In the genomic region with DNA sequence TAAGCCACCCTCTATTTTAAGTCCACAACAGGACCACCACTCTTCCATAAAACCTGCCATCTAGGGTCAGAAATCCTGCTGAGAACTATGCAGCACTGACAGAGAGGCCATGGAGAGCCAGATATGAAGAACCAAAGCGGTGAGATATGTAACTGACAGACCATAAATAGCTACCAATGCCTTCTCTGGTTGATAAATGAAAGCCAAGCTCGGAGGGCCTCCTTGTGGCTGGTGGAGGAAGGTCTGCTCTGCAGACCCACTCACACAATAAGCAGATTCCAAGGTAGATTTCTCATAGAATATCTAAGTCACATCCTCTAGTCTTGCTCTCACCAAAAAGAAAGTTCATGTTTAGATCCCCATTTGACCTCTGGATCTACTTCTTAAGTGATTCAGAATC, we compare ENCODE assay signal across 8 cellular contexts. TPM values are rescaled to one million over a fixed set of nuclear protein-coding genes. Genes with fewer than 3 reads are reported as not detected.
DNase-seq lines count a peak whose midpoint lies in the region; ATAC-seq lines count a peak whose summit lies in the region.

No MANE protein-coding gene starts in this region.

- H2BK5ac ChIP-seq in mesendoderm (ENCODE audit: low read length), result no peak overlapping the region

- H3K79me1 ChIP-seq in mesendoderm (ENCODE audit: low read length), result peaks cover 13% of the 10 kb centered on the region

- no peak overlapping the region for H4K8ac ChIP-seq in mesendoderm (ENCODE audit: low read depth, low read length)

- H3K9ac ChIP-seq in mesendoderm (ENCODE audit: low read length), result no peak overlapping the region

- no peak overlapping the region for H2BK120ac ChIP-seq in mesendoderm (ENCODE audit: low read depth, low read length)

- no peak overlapping the region for H3K4ac ChIP-seq in mesendoderm (ENCODE audit: low read depth, low read length)

- no peak overlapping the region for H2AK5ac ChIP-seq in mesendoderm (ENCODE audit: low read length)

- peak; percentile 15 for DNase-seq in CMK (ENCODE audit: low read depth)
- DNase-seq in NOMO-1 treated with dmso at 0.1 percent for 144 hours (lab: John Stamatoyannopoulos, UW; ENCODE audit: unreplicated experiment), result peak; percentile 29
- peak; percentile 31 for DNase-seq in dedifferentiated amniotic fluid mesenchymal stem cell (ENCODE audit: extremely low spot score)
- peak; percentile 70 for DNase-seq in mesendoderm
- no peak for DNase-seq in stimulated activated CD4-positive, alpha-beta T cell treated with anti-CD3 and anti-CD28 coated beads, Interleukin-2, amount 100 ng/mL, for 48 hours

- H3K4me2 ChIP-seq in mesendoderm (ENCODE audit: low read length), result no peak overlapping the region

- peak; percentile 52 for ATAC-seq in GM18873 (IDR thresholded peaks at IDR 0.05; ENCODE audit: low FRiP score, unreplicated experiment)
- ATAC-seq in HG03342 (IDR thresholded peaks at IDR 0.05; ENCODE audit: unreplicated experiment), result peak; percentile 73
- ATAC-seq in HG02973 (IDR thresholded peaks at IDR 0.05; ENCODE audit: unreplicated experiment), result no peak

- H2BK15ac ChIP-seq in mesendoderm (replicated peaks; ENCODE audit: low read depth), result no peak overlapping the region

- H3K18ac ChIP-seq in mesendoderm (ENCODE audit: low read length), result no peak overlapping the region

- peaks cover 4% of the 10 kb centered on the region for H3K36me3 ChIP-seq in mesendoderm (ENCODE audit: control insufficient read depth, insufficient read depth, low read length)

- WGBS in mesendoderm (ENCODE audit: extremely low coverage, insufficient coverage, low lambda C conversion rate), result no CpG with 5 or more reads among the region's 2 CpGs

- no peak overlapping the region for H3K23ac ChIP-seq in mesendoderm (ENCODE audit: low read length)

- H3K4me1 ChIP-seq in mesendoderm (ENCODE audit: control insufficient read depth, low read depth, low read length), result no peaks in the 10 kb centered on the region

- peaks cover 8% of the 10 kb centered on the region for H3K79me2 ChIP-seq in mesendoderm (ENCODE audit: control insufficient read depth, insufficient read depth, low read length)

- no peak overlapping the region for H3K4me3 ChIP-seq in mesendoderm (ENCODE audit: low read length)

- no peak overlapping the region for H3K56ac ChIP-seq in mesendoderm (ENCODE audit: low read length)

- H3K27me3 ChIP-seq in mesendoderm (ENCODE audit: insufficient read depth, low read length, poor library complexity), result no peaks in the 10 kb centered on the region

- H4K5ac ChIP-seq in mesendoderm (ENCODE audit: low read length), result no peak overlapping the region

- no peak overlapping the region for H3K27ac ChIP-seq in mesendoderm (ENCODE audit: low read depth, low read length)

RNA-seq across cellular contexts. Expression of gene RYK, which starts 38.9 kb away (rescaled TPM):
- polyA plus RNA-seq in mesendoderm (2013, experiment 1 of 2), result 87.5 TPM
- 87.1 TPM for polyA plus RNA-seq in mesendoderm (2013, experiment 2 of 2)

Comparison
In these comparisons a context has a peak if more than half of its experiments do, and no peak if none do; other contexts are left out.
1. DNase-seq: peak in CMK (single experiment), NOMO-1 treated with dmso at 0.1 percent for 144 hours (single experiment), dedifferentiated amniotic fluid mesenchymal stem cell (single experiment) and mesendoderm (single experiment); none in stimulated activated CD4-positive, alpha-beta T cell treated with anti-CD3 and anti-CD28 coated beads, Interleukin-2, amount 100 ng/mL, for 48 hours (0 of 2).